Comparison of ENCODE assay signal across 2 cellular contexts in genomic region chr11:64762277-64762915, GRCh38.
A peak's percentile ranks its signal among the peaks of the same experiment; 100 is the strongest.
TF ChIP-seq lines count a peak whose summit lies in the region.

No MANE protein-coding gene starts in this region.

TF ChIP-seq in HCT116, 20 proteins besides CTCF, POLR2A, EP300 and RAD21:
- peak; percentile 66; the same call in 1 of the 2 replicates for TF ChIP-seq POLR2AphosphoS5 (IDR thresholded peaks at IDR 0.05; ENCODE audit: low read depth, low read length)
- TF ChIP-seq SRF (IDR thresholded peaks at IDR 0.05; ENCODE audit: low read depth): no peak

TF ChIP-seq in GM12878, 131 proteins besides CTCF, POLR2A, EP300 and RAD21:
- TF ChIP-seq POU2F2 (IDR thresholded peaks at IDR 0.05; ENCODE audit: borderline replicate concordance, low read depth, low read length) (peak; percentile 51; the same call in 1 of the 3 replicates), BRCA1 (IDR thresholded peaks at IDR 0.05; ENCODE audit: low read depth, low read length) (no peak), CEBPB (IDR thresholded peaks at IDR 0.05; ENCODE audit: borderline replicate concordance in 1 of 2, low read depth in 2 of 2, low read length in 2 of 2) (no peak), CBFB (IDR thresholded peaks at IDR 0.05; ENCODE audit: low read depth) (no peak), RFX5 (IDR thresholded peaks at IDR 0.05; ENCODE audit: low read depth, low read length) (no peak), IRF4 (IDR thresholded peaks at IDR 0.05; ENCODE audit: low read depth, low read length) (no peak), TCF7 (IDR thresholded peaks at IDR 0.05; ENCODE audit: borderline replicate concordance) (no peak), ZNF384 (IDR thresholded peaks at IDR 0.05; ENCODE audit: borderline replicate concordance, low read depth, low read length) (no peak), KAT2A (conservative IDR thresholded peaks at IDR 0.05; ENCODE audit: control insufficient read depth, low read depth, low read length) (no peak), ZBED1 (IDR thresholded peaks at IDR 0.05; ENCODE audit: borderline replicate concordance) (peak; percentile 22; the same call in 1 of the 2 replicates), NFYA (IDR thresholded peaks at IDR 0.05; ENCODE audit: borderline replicate concordance, low read depth, low read length) (no peak), POLR2AphosphoS5 (IDR thresholded peaks at IDR 0.05; ENCODE audit: low read length) (peak; percentile 85), RELA (IDR thresholded peaks at IDR 0.05; ENCODE audit: borderline replicate concordance, partially characterized antibody) (no peak), PAX5 (IDR thresholded peaks at IDR 0.05; ENCODE audit: borderline replicate concordance, low read depth, low read length) (no peak), MTA2 (IDR thresholded peaks at IDR 0.05; ENCODE audit: low read depth) (no peak), RB1 (IDR thresholded peaks at IDR 0.05; ENCODE audit: borderline replicate concordance) (no peak), NRF1 (conservative IDR thresholded peaks at IDR 0.05; ENCODE audit: low read depth, low read length) (no peak), SMAD1 (IDR thresholded peaks at IDR 0.05; ENCODE audit: low read depth, partially characterized antibody) (no peak), EED (IDR thresholded peaks at IDR 0.05; ENCODE audit: low read depth) (no peak)
- TF ChIP-seq, protein P1, sequence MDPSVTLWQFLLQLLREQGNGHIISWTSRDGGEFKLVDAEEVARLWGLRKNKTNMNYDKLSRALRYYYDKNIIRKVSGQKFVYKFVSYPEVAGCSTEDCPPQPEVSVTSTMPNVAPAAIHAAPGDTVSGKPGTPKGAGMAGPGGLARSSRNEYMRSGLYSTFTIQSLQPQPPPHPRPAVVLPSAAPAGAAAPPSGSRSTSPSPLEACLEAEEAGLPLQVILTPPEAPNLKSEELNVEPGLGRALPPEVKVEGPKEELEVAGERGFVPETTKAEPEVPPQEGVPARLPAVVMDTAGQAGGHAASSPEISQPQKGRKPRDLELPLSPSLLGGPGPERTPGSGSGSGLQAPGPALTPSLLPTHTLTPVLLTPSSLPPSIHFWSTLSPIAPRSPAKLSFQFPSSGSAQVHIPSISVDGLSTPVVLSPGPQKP (IDR thresholded peaks at IDR 0.05; ENCODE audit: low read depth, low read length): no peak
